In the genomic region with DNA sequence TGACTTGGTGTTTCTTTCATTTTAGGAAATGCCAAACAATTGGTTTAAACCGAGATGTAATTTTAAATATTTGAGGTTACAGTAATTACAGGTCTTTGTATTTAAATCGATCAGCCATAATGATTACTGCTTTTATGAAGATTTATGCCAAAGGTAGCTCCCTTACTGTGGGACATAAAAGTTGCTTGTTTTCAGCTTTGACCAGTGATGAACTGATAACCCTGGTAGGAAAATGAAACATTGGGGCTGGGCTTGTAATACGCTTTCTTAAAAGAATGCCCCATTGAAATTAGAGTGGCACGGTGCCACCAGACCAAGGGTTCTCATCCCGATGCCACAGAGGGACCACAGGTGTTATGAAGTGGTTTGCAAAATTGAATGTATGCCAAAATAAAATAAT, we compare ENCODE assay signal across 10 cellular contexts. TPM values are rescaled to one million over a fixed set of nuclear protein-coding genes. Genes with fewer than 3 reads are reported as not detected.
DNase-seq lines count a peak whose midpoint lies in the region; ATAC-seq, FAIRE-seq and TF ChIP-seq lines count a peak whose summit lies in the region.
"Had no signal": no experiment of that assay in that cellular context is flagged by ENCODE, and none has a peak within 500 bp of the region (broad histone marks: within the 10 kb centered on the region; RNA-seq: fewer than 3 reads in every experiment).

No MANE protein-coding gene starts in this region.

- no peak for TF ChIP-seq POLR2A in K562 (conservative IDR thresholded peaks at IDR 0.05)
- no peak for TF ChIP-seq POLR2A in vagina (IDR thresholded peaks at IDR 0.05)

- no peak overlapping the region for H3K9ac ChIP-seq in K562 (ENCODE audit: insufficient read depth in 1 of 2, low read depth in 2 of 2, low read length in 2 of 2)

- WGBS in heart right ventricle, 2 donors = 47 to 51% methylated on average over 5 of the region's 5 CpGs
- 34% methylated on average over 5 of the region's 5 CpGs for WGBS in K562 (ENCODE audit: insufficient coverage, low coverage, missing lambda C conversion rate)

- no peak for TF ChIP-seq RAD21 in K562 (CRISPR knock-in tag; conservative IDR thresholded peaks at IDR 0.05 in 1 of 2, IDR thresholded peaks at IDR 0.05 in 1 of 2)

- CTCF ChIA-PET in K562 (lab: Yijun Ruan, JAX; ENCODE audit: low intra/inter-chr PET ratio) = no interaction called here

- intact Hi-C loops in heart right ventricle (cut with DNase I) = loop anchor here in 2 of 10 donors (5.0 to 10.0 kb wide), 2 partner anchors 41 to 48 kb away; no protein-coding TSS in a partner anchor
- intact Hi-C loops in left ventricle myocardium superior (cut with micrococcal nuclease) = no loop called here
- intact Hi-C loops in K562 (cut with micrococcal nuclease) = no loop called here
- intact Hi-C loops in vagina (cut with DNase I) = no loop called here
- intact Hi-C loops in natural killer cell (cut with micrococcal nuclease) = loop anchor here (10.0 kb wide), 1 partner anchor 202 kb away; the partner anchor contains the start of gene RBBP6

- peak overlapping the region in 1 of 2 donors; percentile 8 for H3K27ac Mint-ChIP-seq in natural killer cell

- BruUV-seq in K562 (replicated peaks; lab: Mats Ljungman, UMichigan) = no TSS peak

- in situ Hi-C loops in K562 (cut with MboI) = no loop called here

- H4K20me1 ChIP-seq in K562 (replicated peaks; ENCODE audit: control insufficient read depth, insufficient read depth, low read length) = peaks cover 33% of the 10 kb centered on the region

- no peak overlapping the region for H2AFZ ChIP-seq in K562 (ENCODE audit: low read depth, low read length)

- no peaks in the 10 kb centered on the region for H3K9me3 Mint-ChIP-seq in natural killer cell

- H3K27ac ChIP-seq in heart right ventricle = peak overlapping the region in 8 of 10 donors; percentile 19 to 68 (median 41)
- peak overlapping the region; percentile 46; the same call in 1 of the 3 replicates for H3K27ac ChIP-seq in K562 (ENCODE audit: extremely low read depth, low read depth, low read length)
- H3K27ac ChIP-seq in vagina = peak overlapping the region; percentile 60

- FAIRE-seq in K562 (lab: Jason Lieb, UNC) = no peak

- H3K4me1 Mint-ChIP-seq in natural killer cell = peaks cover 66 to 72% of the 10 kb centered on the region in 2 donors

- ATAC-seq in heart right ventricle (no peak), left ventricle myocardium superior (no peak), K562 (peak; percentile 52), natural killer cell (no peak), GM18519 (IDR thresholded peaks at IDR 0.05; ENCODE audit: low FRiP score, unreplicated experiment) (no peak)
- ATAC-seq: activated CD4-positive, alpha-beta T cell treated with anti-CD3 and anti-CD28 coated beads for 36 hours had no signal

- peaks cover 13 to 100% (median 97%) of the 10 kb centered on the region in 9 donors for H3K4me1 ChIP-seq in heart right ventricle
- H3K4me1 ChIP-seq in K562 (replicated peaks in 1 of 2; ENCODE audit: control insufficient read depth in 2 of 2, insufficient read depth in 2 of 2, low read length in 2 of 2) = peaks cover 7 to 30% of the 10 kb centered on the region in 2 experiments; a peak in 3 of 5 replicates
- H3K4me1 ChIP-seq in vagina = peaks cover 100% of the 10 kb centered on the region

- H3K79me2 ChIP-seq in K562 (ENCODE audit: control insufficient read depth, insufficient read depth, low read length) = peaks cover 99% of the 10 kb centered on the region

- no peaks in the 10 kb centered on the region for H3K9me1 ChIP-seq in K562 (ENCODE audit: control insufficient read depth, insufficient read depth, low read length)

- POLR2A ChIA-PET in K562 (lab: Yijun Ruan, JAX) = interaction anchor here (0.6 to 1.8 kb wide), 8 partner anchors 9 to 328 kb away, joined by 3 to 17 read pairs (median 4); no protein-coding TSS in a partner anchor

- no peaks in the 10 kb centered on the region for H3K9me3 ChIP-seq in heart right ventricle
- H3K9me3 ChIP-seq in K562 (replicated peaks; ENCODE audit: control insufficient read depth, insufficient read depth, low read depth, low read length) = no peaks in the 10 kb centered on the region
- no peaks in the 10 kb centered on the region for H3K9me3 ChIP-seq in vagina

- no peaks in the 10 kb centered on the region for H3K27me3 Mint-ChIP-seq in natural killer cell (ENCODE audit: low read depth in 2 of 2)
- H3K27me3 Mint-ChIP-seq: activated CD4-positive, alpha-beta T cell treated with anti-CD3 and anti-CD28 coated beads for 36 hours had no signal

- H3K36me3 ChIP-seq in heart right ventricle = peaks cover 0 to 35% (median 0%) of the 10 kb centered on the region in 9 donors
- peaks cover 41% of the 10 kb centered on the region for H3K36me3 ChIP-seq in K562 (ENCODE audit: control insufficient read depth, insufficient read depth, low read length)
- peaks cover 0 to 11% of the 10 kb centered on the region in 2 donors for H3K36me3 ChIP-seq in vagina

- H3K36me3 Mint-ChIP-seq in natural killer cell = no peaks in the 10 kb centered on the region

- TF ChIP-seq CTCF in heart right ventricle (IDR thresholded peaks at IDR 0.05) (no peak), K562 (IDR thresholded peaks at IDR 0.05 in 2 of 3, conservative IDR thresholded peaks at IDR 0.05 in 1 of 3; ENCODE audit: insufficient read depth in 2 of 3, low read depth in 1 of 3, low read length in 3 of 3) (no peak), vagina (IDR thresholded peaks at IDR 0.05) (no peak), natural killer cell (IDR thresholded peaks at IDR 0.05) (no peak)

- H3K4me2 ChIP-seq in K562 (ENCODE audit: insufficient read depth, low read length) = no peak overlapping the region

- H3K27me3 ChIP-seq in heart right ventricle = no peaks in the 10 kb centered on the region
- no peaks in the 10 kb centered on the region for H3K27me3 ChIP-seq in K562 (ENCODE audit: control insufficient read depth in 2 of 2, insufficient read depth in 2 of 2, low read length in 2 of 2)
- no peaks in the 10 kb centered on the region for H3K27me3 ChIP-seq in vagina

- TF ChIP-seq EP300 in K562 (IDR thresholded peaks at IDR 0.05; ENCODE audit: low read length) = no peak

- H3K4me3 Mint-ChIP-seq in natural killer cell = no peak overlapping the region
- H3K4me3 Mint-ChIP-seq: activated CD4-positive, alpha-beta T cell treated with anti-CD3 and anti-CD28 coated beads for 36 hours had no signal

- DNase-seq in heart right ventricle (no peak), left ventricle myocardium superior (no peak), K562 (ENCODE audit: extremely low read depth in 1 of 4, low spot score in 3 of 4) (peak in 1 of 4 experiments; percentile 14), lung microvascular endothelial cell (ENCODE audit: low read depth in 2 of 2) (peak; percentile 33 to 50), vagina (ENCODE audit: extremely low spot score in 2 of 2) (no peak), NCI-H82 (lab: John Stamatoyannopoulos, UW) (no peak), natural killer cell (no peak)
- DNase-seq: activated CD4-positive, alpha-beta T cell treated with anti-CD3 and anti-CD28 coated beads for 36 hours; activated naive CD4-positive, alpha-beta T cell treated with anti-CD3 and anti-CD28 coated beads, Interleukin-2, amount 50 U/mL, for 16 hours had no signal

- H3K4me3 ChIP-seq in heart right ventricle = no peak overlapping the region
- H3K4me3 ChIP-seq in K562 = no peak overlapping the region
- no peak overlapping the region for H3K4me3 ChIP-seq in vagina

TF ChIP-seq in K562, 482 proteins besides CTCF, POLR2A, EP300 and RAD21 (continues in another document):
- TF ChIP-seq MCM2 (IDR thresholded peaks at IDR 0.05; ENCODE audit: low read depth) (no peak), KAT2B (IDR thresholded peaks at IDR 0.05; ENCODE audit: low read depth, low read length) (no peak)

RNA-seq across cellular contexts. Expression of gene TNRC6A, which starts 7.3 kb away (rescaled TPM):
- 10 to 100 TPM; 31.6 to 51.4 (median 37.3) TPM for total RNA-seq in heart right ventricle
- 10 to 100 TPM in 1 of 2 donors, 1 to 10 TPM in 1; 8.3 to 35.1 TPM for polyA plus RNA-seq in heart right ventricle
- total RNA-seq in left ventricle myocardium superior = 37.0 TPM
- 77.7 and 239 TPM in 2 replicates for total RNA-seq in K562 (2011; cell fraction: chromatin; rRNA removed; ENCODE audit: low replicate concordance)
- total RNA-seq in K562 (2011; cell fraction: nucleolus; rRNA removed) = 50.4 and 82.1 TPM in 2 replicates
- total RNA-seq in K562 (2011; cell fraction: nucleoplasm; rRNA removed) = 101 and 163 TPM in 2 replicates
- total RNA-seq in K562 (2014; rRNA removed) = 14.1 and 22.3 TPM in 2 replicates
- total RNA-seq in K562 (2014; rRNA removed; fragmentation: Illumina TruSeq; extraction: Trizol) = 23.8 and 24.5 TPM in 2 replicates
- 27.0 and 32.1 TPM in 2 replicates for total RNA-seq in K562 (2015; rRNA removed; fragmentation: Illumina TruSeq; extraction: Trizol)
- 27.2 and 28.8 TPM in 2 replicates for total RNA-seq in K562 (2021)
- polyA plus RNA-seq in K562 (2011; rRNA removed) = 30.0 and 35.1 TPM in 2 replicates
- polyA plus RNA-seq in K562 (2011; cell fraction: cytosol; rRNA removed) = 23.6 and 25.6 TPM in 2 replicates
- polyA plus RNA-seq in K562 (2011; cell fraction: nucleus; rRNA removed) = 91.0 and 105 TPM in 2 replicates
- 16.5 and 19.6 TPM in 2 replicates for polyA plus RNA-seq in K562 (2012)
- polyA plus RNA-seq in K562 (2014; fragmentation: Illumina TruSeq; extraction: Trizol) = 23.5 and 31.0 TPM in 2 replicates
- polyA plus RNA-seq in K562 (2014; fragmentation: Nextera tagmentation; extraction: Ambion mirVana) = 1 to 10 TPM; 3.4 to 4.6 TPM
- 23.3 and 26.6 TPM in 2 replicates for polyA plus RNA-seq in K562 (2014; rRNA removed)
- polyA minus RNA-seq in K562 (2011; rRNA and poly(A)+ RNA removed) = 58.6 and 67.8 TPM in 2 replicates
- 15.6 and 17.5 TPM in 2 replicates for polyA minus RNA-seq in K562 (2011; cell fraction: cytosol; rRNA and poly(A)+ RNA removed)
- polyA minus RNA-seq in K562 (2011; cell fraction: nucleus; rRNA and poly(A)+ RNA removed) = 51.7 and 77.9 TPM in 2 replicates
- total RNA-seq in lung microvascular endothelial cell = 18.1 and 22.2 TPM in 2 replicates
- 53.0 TPM for total RNA-seq in vagina
- total RNA-seq in natural killer cell = 10 to 100 TPM; 53.9 to 68.5 (median 66.3) TPM

Comparison
In these comparisons a context has a peak if more than half of its experiments do, and no peak if none do; other contexts are left out.
1. DNase-seq: peak in lung microvascular endothelial cell (2 of 2); none in heart right ventricle (0 of 2), left ventricle myocardium superior (single experiment), vagina (0 of 2), NCI-H82 (single experiment) and natural killer cell (single experiment).
2. Peak in every context shown above with its lines, with median percentiles within 50 percentile points of each other: H3K27ac ChIP-seq.